In the genomic region with DNA sequence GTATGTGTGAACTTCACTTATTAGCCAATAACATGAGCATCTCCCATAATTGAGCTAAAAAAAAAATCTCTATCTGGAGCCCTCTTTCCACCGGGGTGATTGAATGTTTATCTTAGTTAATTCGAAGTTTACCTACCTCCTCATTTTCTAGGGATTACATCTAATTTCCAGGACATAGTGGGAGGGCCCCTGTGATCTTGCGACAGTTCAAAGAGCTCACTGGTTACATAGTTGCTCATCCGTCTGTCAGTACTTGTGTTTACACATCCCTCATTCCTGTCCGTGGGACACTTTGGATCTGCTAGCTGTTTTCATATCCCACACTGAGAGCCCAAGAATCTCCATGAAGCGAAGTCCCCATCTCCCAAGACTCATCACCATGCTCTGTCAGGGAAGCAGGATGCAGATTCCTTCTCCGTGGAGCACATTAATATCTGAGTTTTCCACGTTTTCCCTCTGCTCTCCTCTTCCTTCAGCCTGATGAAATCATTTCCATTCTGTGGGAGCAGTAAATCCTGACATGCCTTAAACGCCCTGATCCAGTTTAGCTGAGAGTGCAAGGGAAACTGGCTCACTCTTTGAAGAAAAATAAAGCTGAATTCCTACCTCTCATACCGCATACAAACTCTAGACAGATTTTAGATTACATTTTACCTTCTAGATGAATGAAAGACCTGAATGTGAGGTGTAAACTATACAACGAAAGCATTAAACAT, we compare ENCODE assay signal across 1 cellular context.
A peak's percentile ranks its signal among the peaks of the same experiment; 100 is the strongest.
TF ChIP-seq lines count a peak whose summit lies in the region.

No MANE protein-coding gene starts in this region.

TF ChIP-seq in HepG2, 621 proteins besides CTCF, POLR2A, EP300 and RAD21 (continued from another document and continues in another):
- TF ChIP-seq, protein P1, sequence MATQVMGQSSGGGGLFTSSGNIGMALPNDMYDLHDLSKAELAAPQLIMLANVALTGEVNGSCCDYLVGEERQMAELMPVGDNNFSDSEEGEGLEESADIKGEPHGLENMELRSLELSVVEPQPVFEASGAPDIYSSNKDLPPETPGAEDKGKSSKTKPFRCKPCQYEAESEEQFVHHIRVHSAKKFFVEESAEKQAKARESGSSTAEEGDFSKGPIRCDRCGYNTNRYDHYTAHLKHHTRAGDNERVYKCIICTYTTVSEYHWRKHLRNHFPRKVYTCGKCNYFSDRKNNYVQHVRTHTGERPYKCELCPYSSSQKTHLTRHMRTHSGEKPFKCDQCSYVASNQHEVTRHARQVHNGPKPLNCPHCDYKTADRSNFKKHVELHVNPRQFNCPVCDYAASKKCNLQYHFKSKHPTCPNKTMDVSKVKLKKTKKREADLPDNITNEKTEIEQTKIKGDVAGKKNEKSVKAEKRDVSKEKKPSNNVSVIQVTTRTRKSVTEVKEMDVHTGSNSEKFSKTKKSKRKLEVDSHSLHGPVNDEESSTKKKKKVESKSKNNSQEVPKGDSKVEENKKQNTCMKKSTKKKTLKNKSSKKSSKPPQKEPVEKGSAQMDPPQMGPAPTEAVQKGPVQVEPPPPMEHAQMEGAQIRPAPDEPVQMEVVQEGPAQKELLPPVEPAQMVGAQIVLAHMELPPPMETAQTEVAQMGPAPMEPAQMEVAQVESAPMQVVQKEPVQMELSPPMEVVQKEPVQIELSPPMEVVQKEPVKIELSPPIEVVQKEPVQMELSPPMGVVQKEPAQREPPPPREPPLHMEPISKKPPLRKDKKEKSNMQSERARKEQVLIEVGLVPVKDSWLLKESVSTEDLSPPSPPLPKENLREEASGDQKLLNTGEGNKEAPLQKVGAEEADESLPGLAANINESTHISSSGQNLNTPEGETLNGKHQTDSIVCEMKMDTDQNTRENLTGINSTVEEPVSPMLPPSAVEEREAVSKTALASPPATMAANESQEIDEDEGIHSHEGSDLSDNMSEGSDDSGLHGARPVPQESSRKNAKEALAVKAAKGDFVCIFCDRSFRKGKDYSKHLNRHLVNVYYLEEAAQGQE (IDR thresholded peaks at IDR 0.05; ENCODE audit: borderline replicate concordance in 1 of 2, low read depth in 1 of 2, low read length in 2 of 2) = peak in 1 of 2 experiments; percentile 76; a peak in 1 of 4 replicates
- TF ChIP-seq CAMTA2 (CRISPR knock-in tag; IDR thresholded peaks at IDR 0.05; ENCODE audit: borderline replicate concordance) (no peak), ZNF225 (CRISPR knock-in tag; IDR thresholded peaks at IDR 0.05) (no peak), NONO (IDR thresholded peaks at IDR 0.05) (no peak), NONO (CRISPR knock-in tag; conservative IDR thresholded peaks at IDR 0.05) (no peak), ZNF619 (CRISPR knock-in tag; IDR thresholded peaks at IDR 0.05) (no peak), RFX5 (IDR thresholded peaks at IDR 0.05; ENCODE audit: low read depth, low read length) (no peak), ZNF557 (CRISPR knock-in tag; IDR thresholded peaks at IDR 0.05) (no peak), PPARG (CRISPR knock-in tag; conservative IDR thresholded peaks at IDR 0.05) (no peak), NCOR1 (IDR thresholded peaks at IDR 0.05; ENCODE audit: borderline replicate concordance, low read length) (no peak), RXRA (CRISPR knock-in tag; IDR thresholded peaks at IDR 0.05) (no peak), ZIK1 (CRISPR knock-in tag; IDR thresholded peaks at IDR 0.05; ENCODE audit: borderline replicate concordance, low read depth) (no peak), SYNCRIP (IDR thresholded peaks at IDR 0.05; ENCODE audit: insufficient read depth, low read depth, low read length) (no peak), ZBTB38 (CRISPR knock-in tag; IDR thresholded peaks at IDR 0.05) (no peak), DR1 (CRISPR knock-in tag; IDR thresholded peaks at IDR 0.05) (no peak), HMGA1 (CRISPR knock-in tag; conservative IDR thresholded peaks at IDR 0.05) (no peak), ASH2L (IDR thresholded peaks at IDR 0.05; ENCODE audit: insufficient read length, low read depth, low read length) (no peak), SRF (IDR thresholded peaks at IDR 0.05; ENCODE audit: low read depth, low read length) (no peak), EEA1 (CRISPR knock-in tag; IDR thresholded peaks at IDR 0.05; ENCODE audit: borderline replicate concordance) (no peak), ZKSCAN8 (CRISPR knock-in tag; IDR thresholded peaks at IDR 0.05; ENCODE audit: borderline replicate concordance) (no peak), SNAPC2 (CRISPR knock-in tag; IDR thresholded peaks at IDR 0.05) (no peak), SMARCC2 (IDR thresholded peaks at IDR 0.05) (no peak), TEAD3 (CRISPR knock-in tag; optimal IDR thresholded peaks at IDR 0.05; ENCODE audit: borderline replicate concordance) (peak; percentile 88), TMF1 (CRISPR knock-in tag; IDR thresholded peaks at IDR 0.05; ENCODE audit: low read depth) (no peak), SATB2 (CRISPR knock-in tag; IDR thresholded peaks at IDR 0.05) (no peak), NR2F6 (IDR thresholded peaks at IDR 0.05) (peak; percentile 70), NR2F6 (CRISPR knock-in tag; IDR thresholded peaks at IDR 0.05) (peak; percentile 51; the same call in 1 of the 2 replicates), GATAD2A (CRISPR knock-in tag; IDR thresholded peaks at IDR 0.05) (peak; percentile 75), KDM4B (CRISPR knock-in tag; IDR thresholded peaks at IDR 0.05) (no peak), JDP2 (CRISPR knock-in tag; IDR thresholded peaks at IDR 0.05; ENCODE audit: borderline replicate concordance) (no peak), ETV5 (CRISPR knock-in tag; IDR thresholded peaks at IDR 0.05; ENCODE audit: borderline replicate concordance) (peak; percentile 54; the same call in 1 of the 2 replicates), GLI4 (CRISPR knock-in tag; IDR thresholded peaks at IDR 0.05; ENCODE audit: borderline replicate concordance) (no peak), ZBTB1 (CRISPR knock-in tag; IDR thresholded peaks at IDR 0.05; ENCODE audit: borderline replicate concordance) (no peak)
- TF ChIP-seq, protein P2, sequence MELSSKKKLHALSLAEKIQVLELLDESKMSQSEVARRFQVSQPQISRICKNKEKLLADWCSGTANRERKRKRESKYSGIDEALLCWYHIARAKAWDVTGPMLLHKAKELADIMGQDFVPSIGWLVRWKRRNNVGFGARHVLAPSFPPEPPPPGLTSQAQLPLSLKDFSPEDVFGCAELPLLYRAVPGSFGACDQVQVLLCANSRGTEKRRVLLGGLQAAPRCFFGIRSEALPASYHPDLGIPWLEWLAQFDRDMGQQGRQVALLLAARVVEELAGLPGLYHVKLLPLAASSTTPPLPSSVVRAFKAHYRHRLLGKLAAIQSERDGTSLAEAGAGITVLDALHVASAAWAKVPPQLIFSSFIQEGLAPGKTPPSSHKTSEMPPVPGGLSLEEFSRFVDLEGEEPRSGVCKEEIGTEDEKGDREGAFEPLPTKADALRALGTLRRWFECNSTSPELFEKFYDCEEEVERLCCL (CRISPR knock-in tag; IDR thresholded peaks at IDR 0.05; ENCODE audit: borderline replicate concordance) = no peak
- TF ChIP-seq, protein P3, sequence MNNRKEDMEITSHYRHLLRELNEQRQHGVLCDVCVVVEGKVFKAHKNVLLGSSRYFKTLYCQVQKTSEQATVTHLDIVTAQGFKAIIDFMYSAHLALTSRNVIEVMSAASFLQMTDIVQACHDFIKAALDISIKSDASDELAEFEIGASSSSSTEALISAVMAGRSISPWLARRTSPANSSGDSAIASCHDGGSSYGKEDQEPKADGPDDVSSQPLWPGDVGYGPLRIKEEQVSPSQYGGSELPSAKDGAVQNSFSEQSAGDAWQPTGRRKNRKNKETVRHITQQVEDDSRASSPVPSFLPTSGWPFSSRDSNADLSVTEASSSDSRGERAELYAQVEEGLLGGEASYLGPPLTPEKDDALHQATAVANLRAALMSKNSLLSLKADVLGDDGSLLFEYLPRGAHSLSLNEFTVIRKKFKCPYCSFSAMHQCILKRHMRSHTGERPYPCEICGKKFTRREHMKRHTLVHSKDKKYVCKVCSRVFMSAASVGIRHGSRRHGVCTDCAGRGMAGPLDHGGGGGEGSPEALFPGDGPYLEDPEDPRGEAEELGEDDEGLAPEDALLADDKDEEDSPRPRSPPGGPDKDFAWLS (CRISPR knock-in tag; IDR thresholded peaks at IDR 0.05; ENCODE audit: borderline replicate concordance) = no peak
- TF ChIP-seq, protein P4, sequence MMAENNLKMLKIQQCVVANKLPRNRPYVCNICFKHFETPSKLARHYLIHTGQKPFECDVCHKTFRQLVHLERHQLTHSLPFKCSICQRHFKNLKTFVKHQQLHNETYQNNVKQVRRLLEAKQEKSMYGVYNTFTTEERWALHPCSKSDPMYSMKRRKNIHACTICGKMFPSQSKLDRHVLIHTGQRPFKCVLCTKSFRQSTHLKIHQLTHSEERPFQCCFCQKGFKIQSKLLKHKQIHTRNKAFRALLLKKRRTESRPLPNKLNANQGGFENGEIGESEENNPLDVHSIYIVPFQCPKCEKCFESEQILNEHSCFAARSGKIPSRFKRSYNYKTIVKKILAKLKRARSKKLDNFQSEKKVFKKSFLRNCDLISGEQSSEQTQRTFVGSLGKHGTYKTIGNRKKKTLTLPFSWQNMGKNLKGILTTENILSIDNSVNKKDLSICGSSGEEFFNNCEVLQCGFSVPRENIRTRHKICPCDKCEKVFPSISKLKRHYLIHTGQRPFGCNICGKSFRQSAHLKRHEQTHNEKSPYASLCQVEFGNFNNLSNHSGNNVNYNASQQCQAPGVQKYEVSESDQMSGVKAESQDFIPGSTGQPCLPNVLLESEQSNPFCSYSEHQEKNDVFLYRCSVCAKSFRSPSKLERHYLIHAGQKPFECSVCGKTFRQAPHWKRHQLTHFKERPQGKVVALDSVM (CRISPR knock-in tag; IDR thresholded peaks at IDR 0.05) = no peak
- TF ChIP-seq, protein P5, sequence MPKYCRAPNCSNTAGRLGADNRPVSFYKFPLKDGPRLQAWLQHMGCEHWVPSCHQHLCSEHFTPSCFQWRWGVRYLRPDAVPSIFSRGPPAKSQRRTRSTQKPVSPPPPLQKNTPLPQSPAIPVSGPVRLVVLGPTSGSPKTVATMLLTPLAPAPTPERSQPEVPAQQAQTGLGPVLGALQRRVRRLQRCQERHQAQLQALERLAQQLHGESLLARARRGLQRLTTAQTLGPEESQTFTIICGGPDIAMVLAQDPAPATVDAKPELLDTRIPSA (CRISPR knock-in tag; IDR thresholded peaks at IDR 0.05; ENCODE audit: borderline replicate concordance) = no peak
- TF ChIP-seq, protein P6, sequence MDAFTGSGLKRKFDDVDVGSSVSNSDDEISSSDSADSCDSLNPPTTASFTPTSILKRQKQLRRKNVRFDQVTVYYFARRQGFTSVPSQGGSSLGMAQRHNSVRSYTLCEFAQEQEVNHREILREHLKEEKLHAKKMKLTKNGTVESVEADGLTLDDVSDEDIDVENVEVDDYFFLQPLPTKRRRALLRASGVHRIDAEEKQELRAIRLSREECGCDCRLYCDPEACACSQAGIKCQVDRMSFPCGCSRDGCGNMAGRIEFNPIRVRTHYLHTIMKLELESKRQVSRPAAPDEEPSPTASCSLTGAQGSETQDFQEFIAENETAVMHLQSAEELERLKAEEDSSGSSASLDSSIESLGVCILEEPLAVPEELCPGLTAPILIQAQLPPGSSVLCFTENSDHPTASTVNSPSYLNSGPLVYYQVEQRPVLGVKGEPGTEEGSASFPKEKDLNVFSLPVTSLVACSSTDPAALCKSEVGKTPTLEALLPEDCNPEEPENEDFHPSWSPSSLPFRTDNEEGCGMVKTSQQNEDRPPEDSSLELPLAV (CRISPR knock-in tag; conservative IDR thresholded peaks at IDR 0.05; ENCODE audit: low read depth) = no peak
- TF ChIP-seq, protein P7, sequence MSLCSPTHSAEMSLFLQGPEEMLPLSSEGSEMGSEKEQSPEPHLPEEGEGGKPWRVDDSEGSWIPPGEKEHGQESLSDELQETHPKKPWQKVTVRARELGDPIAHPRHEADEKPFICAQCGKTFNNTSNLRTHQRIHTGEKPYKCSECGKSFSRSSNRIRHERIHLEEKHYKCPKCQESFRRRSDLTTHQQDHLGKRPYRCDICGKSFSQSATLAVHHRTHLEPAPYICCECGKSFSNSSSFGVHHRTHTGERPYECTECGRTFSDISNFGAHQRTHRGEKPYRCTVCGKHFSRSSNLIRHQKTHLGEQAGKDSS (CRISPR knock-in tag; IDR thresholded peaks at IDR 0.05; ENCODE audit: borderline replicate concordance, low read depth) = peak; percentile 31; the same call in 1 of the 2 replicates
- TF ChIP-seq, protein P8, sequence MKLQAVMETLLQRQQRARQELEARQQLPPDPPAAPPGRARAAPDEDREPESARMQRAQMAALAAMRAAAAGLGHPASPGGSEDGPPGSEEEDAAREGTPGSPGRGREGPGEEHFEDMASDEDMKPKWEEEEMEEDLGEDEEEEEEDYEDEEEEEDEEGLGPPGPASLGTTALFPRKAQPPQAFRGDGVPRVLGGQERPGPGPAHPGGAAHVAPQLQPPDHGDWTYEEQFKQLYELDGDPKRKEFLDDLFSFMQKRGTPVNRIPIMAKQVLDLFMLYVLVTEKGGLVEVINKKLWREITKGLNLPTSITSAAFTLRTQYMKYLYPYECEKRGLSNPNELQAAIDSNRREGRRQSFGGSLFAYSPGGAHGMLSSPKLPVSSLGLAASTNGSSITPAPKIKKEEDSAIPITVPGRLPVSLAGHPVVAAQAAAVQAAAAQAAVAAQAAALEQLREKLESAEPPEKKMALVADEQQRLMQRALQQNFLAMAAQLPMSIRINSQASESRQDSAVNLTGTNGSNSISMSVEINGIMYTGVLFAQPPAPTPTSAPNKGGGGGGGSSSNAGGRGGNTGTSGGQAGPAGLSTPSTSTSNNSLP (IDR thresholded peaks at IDR 0.05; ENCODE audit: low read depth, low read length) = peak; percentile 47; the same call in 1 of the 2 replicates
- TF ChIP-seq, protein P9, sequence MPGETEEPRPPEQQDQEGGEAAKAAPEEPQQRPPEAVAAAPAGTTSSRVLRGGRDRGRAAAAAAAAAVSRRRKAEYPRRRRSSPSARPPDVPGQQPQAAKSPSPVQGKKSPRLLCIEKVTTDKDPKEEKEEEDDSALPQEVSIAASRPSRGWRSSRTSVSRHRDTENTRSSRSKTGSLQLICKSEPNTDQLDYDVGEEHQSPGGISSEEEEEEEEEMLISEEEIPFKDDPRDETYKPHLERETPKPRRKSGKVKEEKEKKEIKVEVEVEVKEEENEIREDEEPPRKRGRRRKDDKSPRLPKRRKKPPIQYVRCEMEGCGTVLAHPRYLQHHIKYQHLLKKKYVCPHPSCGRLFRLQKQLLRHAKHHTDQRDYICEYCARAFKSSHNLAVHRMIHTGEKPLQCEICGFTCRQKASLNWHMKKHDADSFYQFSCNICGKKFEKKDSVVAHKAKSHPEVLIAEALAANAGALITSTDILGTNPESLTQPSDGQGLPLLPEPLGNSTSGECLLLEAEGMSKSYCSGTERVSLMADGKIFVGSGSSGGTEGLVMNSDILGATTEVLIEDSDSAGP (CRISPR knock-in tag; IDR thresholded peaks at IDR 0.05; ENCODE audit: borderline replicate concordance) = no peak
- TF ChIP-seq, protein P10, sequence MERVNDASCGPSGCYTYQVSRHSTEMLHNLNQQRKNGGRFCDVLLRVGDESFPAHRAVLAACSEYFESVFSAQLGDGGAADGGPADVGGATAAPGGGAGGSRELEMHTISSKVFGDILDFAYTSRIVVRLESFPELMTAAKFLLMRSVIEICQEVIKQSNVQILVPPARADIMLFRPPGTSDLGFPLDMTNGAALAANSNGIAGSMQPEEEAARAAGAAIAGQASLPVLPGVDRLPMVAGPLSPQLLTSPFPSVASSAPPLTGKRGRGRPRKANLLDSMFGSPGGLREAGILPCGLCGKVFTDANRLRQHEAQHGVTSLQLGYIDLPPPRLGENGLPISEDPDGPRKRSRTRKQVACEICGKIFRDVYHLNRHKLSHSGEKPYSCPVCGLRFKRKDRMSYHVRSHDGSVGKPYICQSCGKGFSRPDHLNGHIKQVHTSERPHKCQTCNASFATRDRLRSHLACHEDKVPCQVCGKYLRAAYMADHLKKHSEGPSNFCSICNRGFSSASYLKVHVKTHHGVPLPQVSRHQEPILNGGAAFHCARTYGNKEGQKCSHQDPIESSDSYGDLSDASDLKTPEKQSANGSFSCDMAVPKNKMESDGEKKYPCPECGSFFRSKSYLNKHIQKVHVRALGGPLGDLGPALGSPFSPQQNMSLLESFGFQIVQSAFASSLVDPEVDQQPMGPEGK (CRISPR knock-in tag; IDR thresholded peaks at IDR 0.05) = peak; percentile 33; the same call in 1 of the 2 replicates
